In the genomic region with DNA sequence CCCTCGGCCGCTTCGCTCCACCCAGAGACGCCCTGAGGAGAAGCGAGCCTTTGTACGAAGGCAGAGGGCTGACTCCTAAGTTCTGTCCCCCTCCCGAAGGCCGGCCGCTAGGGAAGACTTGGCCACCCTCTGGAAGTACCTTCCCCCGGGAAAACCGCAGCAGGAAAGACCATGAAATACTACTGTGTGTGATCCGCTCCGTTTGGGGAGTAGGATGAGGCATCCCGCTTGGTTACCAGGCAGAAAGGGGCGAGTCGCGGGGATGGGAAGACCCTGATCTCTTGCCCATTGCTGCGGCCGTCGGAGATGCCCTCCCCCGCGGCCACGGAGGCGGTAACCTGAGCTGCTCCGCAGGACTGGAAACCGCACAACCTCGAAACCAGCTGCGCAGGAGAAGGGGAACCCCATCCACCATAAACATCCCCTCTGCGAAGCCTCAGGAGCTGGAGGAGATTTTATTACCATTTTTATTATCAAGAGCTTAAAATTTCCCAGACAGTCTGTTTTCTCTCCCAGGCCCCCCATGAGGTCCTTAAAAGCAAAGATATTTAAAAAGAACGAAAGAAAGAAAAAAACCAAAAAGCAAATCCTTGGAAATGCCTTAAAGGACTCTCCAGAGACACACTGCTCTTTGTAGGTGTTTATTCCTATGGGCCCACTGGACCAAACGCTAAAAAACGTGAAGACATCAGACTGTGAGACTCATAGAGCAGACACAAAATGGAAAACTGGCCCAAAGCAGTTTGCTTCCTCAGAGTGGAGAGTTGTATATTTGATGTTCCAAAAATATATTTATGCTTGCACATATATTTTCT, we compare ENCODE assay signal across 8 cellular contexts. TPM values are rescaled to one million over a fixed set of nuclear protein-coding genes. Genes with fewer than 3 reads are reported as not detected.
A peak's percentile ranks its signal among the peaks of the same experiment; 100 is the strongest.
DNase-seq lines count a peak whose midpoint lies in the region; ATAC-seq and TF ChIP-seq lines count a peak whose summit lies in the region.

No MANE protein-coding gene starts in this region.

- H3K4me1 ChIP-seq in breast epithelium (no peaks in the 10 kb centered on the region), upper lobe of left lung (peaks cover 8 to 32% (median 22%) of the 10 kb centered on the region in 4 donors)

- intact Hi-C loops in breast epithelium (cut with DNase I; ENCODE audit: low total_unique reads) (no loop called here), MCF 10A (cut with micrococcal nuclease) (no loop called here)

- H3K9me3 ChIP-seq in breast epithelium (no peaks in the 10 kb centered on the region), upper lobe of left lung (no peaks in the 10 kb centered on the region)

- BruUV-seq in MCF 10A (replicated peaks; lab: Mats Ljungman, UMichigan), result no TSS peak

- TF ChIP-seq POLR2A in breast epithelium (IDR thresholded peaks at IDR 0.05) (no peak), upper lobe of left lung (IDR thresholded peaks at IDR 0.05) (no peak)

- H3K27me3 ChIP-seq in breast epithelium (peaks cover 0 to 15% of the 10 kb centered on the region in 2 donors), upper lobe of left lung (peaks cover 0 to 12% (median 6%) of the 10 kb centered on the region in 4 donors)

- H3K9me3 Mint-ChIP-seq in MCF 10A (ENCODE audit: unreplicated experiment) (no peaks in the 10 kb centered on the region), chondrocyte (ENCODE audit: low read depth) (no peaks in the 10 kb centered on the region), memory B cell (peaks cover 6% of the 10 kb centered on the region)

- CTCF ChIA-PET in MCF 10A (lab: Yijun Ruan, JAX), result interaction anchor here (2.1 kb wide), 1 partner anchor 11 kb away, joined by 5 read pairs; no protein-coding TSS in a partner anchor

- peak overlapping the region; percentile 52 to 87 (median 63) for H3K4me3 ChIP-seq in breast epithelium
- H3K4me3 ChIP-seq in upper lobe of left lung, result peak overlapping the region; percentile 8 to 69 (median 56)

- H3K27ac ChIP-seq in breast epithelium (peak overlapping the region; percentile 62 to 87), upper lobe of left lung (peak overlapping the region; percentile 38 to 84 (median 83))

- H3K4me1 Mint-ChIP-seq in MCF 10A (ENCODE audit: insufficient read depth, unreplicated experiment), result peaks cover 19% of the 10 kb centered on the region
- peaks cover 64% of the 10 kb centered on the region for H3K4me1 Mint-ChIP-seq in chondrocyte (ENCODE audit: low read depth)
- peaks cover 6% of the 10 kb centered on the region for H3K4me1 Mint-ChIP-seq in memory B cell

- POLR2A ChIA-PET in MCF 10A (lab: Yijun Ruan, JAX), result interaction anchor here (2.6 kb wide), 1 partner anchor 11 kb away, joined by 9 read pairs; no protein-coding TSS in a partner anchor

- H3K27ac Mint-ChIP-seq in MCF 10A (ENCODE audit: low read depth, unreplicated experiment) (no peak overlapping the region), chondrocyte (ENCODE audit: unreplicated experiment) (peak overlapping the region; percentile 75), memory B cell (no peak overlapping the region)

- WGBS in upper lobe of left lung, 2 donors, result 17 to 47% methylated on average over 12 to 32 of the region's 32 CpGs

- ATAC-seq in memory B cell (ENCODE audit: low read depth) (peak; percentile 54), upper lobe of left lung (ENCODE audit: low FRiP score in 2 of 2) (peak in 1 of 2 donors; percentile 40), HG03469 (IDR thresholded peaks at IDR 0.05; ENCODE audit: unreplicated experiment) (no peak)

- TF ChIP-seq CTCF in breast epithelium (IDR thresholded peaks at IDR 0.05), result no peak
- TF ChIP-seq CTCF in MCF 10A (IDR thresholded peaks at IDR 0.05; ENCODE audit: unreplicated experiment), result no peak
- no peak for TF ChIP-seq CTCF in chondrocyte (IDR thresholded peaks at IDR 0.05)
- no peak for TF ChIP-seq CTCF in upper lobe of left lung (IDR thresholded peaks at IDR 0.05)

- H3K36me3 ChIP-seq in breast epithelium, result no peaks in the 10 kb centered on the region
- no peaks in the 10 kb centered on the region for H3K36me3 ChIP-seq in upper lobe of left lung

- H3K27me3 Mint-ChIP-seq in MCF 10A (ENCODE audit: insufficient read depth, unreplicated experiment) (no peaks in the 10 kb centered on the region), chondrocyte (ENCODE audit: low read depth) (no peaks in the 10 kb centered on the region), memory B cell (peaks cover 27% of the 10 kb centered on the region)

- TF ChIP-seq EP300 in upper lobe of left lung (IDR thresholded peaks at IDR 0.05), result no peak

- H3K36me3 Mint-ChIP-seq in MCF 10A (ENCODE audit: insufficient read depth, unreplicated experiment) (no peaks in the 10 kb centered on the region), chondrocyte (ENCODE audit: low read depth) (peaks cover 4% of the 10 kb centered on the region), memory B cell (peaks cover 2% of the 10 kb centered on the region)

- H3K4me3 Mint-ChIP-seq in MCF 10A (ENCODE audit: unreplicated experiment) (no peak overlapping the region), chondrocyte (ENCODE audit: unreplicated experiment) (peak overlapping the region; percentile 91), memory B cell (no peak overlapping the region)

- DNase-seq in breast epithelium (ENCODE audit: low spot score in 2 of 2), result no peak
- DNase-seq in MCF 10A (ENCODE audit: unreplicated experiment), result no peak
- DNase-seq in chondrocyte (ENCODE audit: low spot score), result no peak
- no peak for DNase-seq in memory B cell (ENCODE audit: low spot score in 2 of 2)
- peak in 1 of 2 donors; percentile 71 for DNase-seq in upper lobe of left lung
- no peak for DNase-seq in cerebellum (ENCODE audit: low spot score)
- DNase-seq in GM19240 (ENCODE audit: insufficient read length, low spot score), result no peak

RNA-seq across cellular contexts. Expression of a gene that starts 1.0 kb away (rescaled TPM):
- total RNA-seq in breast epithelium, result 10 to 100 TPM; 10.9 to 30.8 (median 14.2) TPM
- not detected in 2 replicates for total RNA-seq in MCF 10A (2022)
- total RNA-seq in chondrocyte, result 49.4 to 67.8 TPM (median 51.6 TPM) in 3 replicates
- 10 to 100 TPM in 2 of 6 donors, 1 to 10 TPM in 4; 4.9 to 33.5 (median 8.3) TPM for total RNA-seq in upper lobe of left lung
- 35.4 TPM for total RNA-seq in cerebellum
